19 cellular contexts compared by ENCODE assay signal in the genomic region with DNA sequence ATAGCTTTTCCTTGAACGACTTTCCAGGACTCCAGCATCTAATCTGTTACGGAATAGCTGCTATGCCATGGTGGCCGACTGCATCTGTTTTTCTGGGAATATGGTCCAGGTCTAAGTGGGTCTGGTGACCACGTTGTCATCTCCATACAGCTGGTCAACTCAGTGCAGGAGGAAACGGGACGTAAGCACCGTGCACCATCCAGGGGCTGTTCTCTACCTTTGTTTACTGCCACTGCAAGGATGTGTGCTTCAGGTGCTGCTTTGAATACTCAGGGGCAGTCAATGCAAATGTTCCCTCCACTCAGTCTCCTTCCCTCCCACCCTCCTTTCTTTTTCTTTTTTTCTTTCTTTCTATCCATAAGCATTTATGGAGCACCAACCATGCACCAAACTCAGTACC.
DNase-seq lines count a peak whose midpoint lies in the region; ATAC-seq and TF ChIP-seq lines count a peak whose summit lies in the region.
"Had no signal": no experiment of that assay in that cellular context is flagged by ENCODE, and none has a peak within 500 bp of the region (broad histone marks: within the 10 kb centered on the region; RNA-seq: fewer than 3 reads in every experiment).

No MANE protein-coding gene starts in this region.

- H3K9ac ChIP-seq in neuronal stem cell (ENCODE audit: low read depth, low read length, poor library complexity), result no peak overlapping the region
- H3K9ac ChIP-seq: BLaER1, GM23248 had no signal

- H3K4me1 Mint-ChIP-seq in T-helper 2 cell treated with Interferon-gamma antibody and Interleukin-4, amounts not matched to agents 5 μg/mL and 100 μg/mL, for 36 hours (ENCODE audit: low read depth), result peaks cover 65% of the 10 kb centered on the region
- H3K4me1 Mint-ChIP-seq: B cell had no signal

- no peaks in the 10 kb centered on the region for H3K79me1 ChIP-seq in neuronal stem cell (ENCODE audit: low read depth, low read length)

- H2AFZ ChIP-seq in neuronal stem cell (ENCODE audit: low read length), result no peak overlapping the region
- H2AFZ ChIP-seq: GM23248 had no signal

- H3K36me3 ChIP-seq in neuronal stem cell (replicated peaks in 1 of 2; ENCODE audit: control insufficient read depth in 2 of 2, insufficient read depth in 2 of 2, low read length in 2 of 2), result no peaks in the 10 kb centered on the region
- H3K36me3 ChIP-seq: BLaER1 had no signal

- no peaks in the 10 kb centered on the region for H3K27me3 ChIP-seq in neuronal stem cell (ENCODE audit: control insufficient read depth in 3 of 3, insufficient read depth in 3 of 3, low read depth in 1 of 3, low read length in 3 of 3)
- H3K27me3 ChIP-seq: BLaER1 had no signal

- H4K8ac ChIP-seq in neuronal stem cell (ENCODE audit: low read depth, low read length), result no peak overlapping the region

- no CpG with 5 or more reads among the region's 7 CpGs for WGBS in neuronal stem cell (ENCODE audit: extremely low coverage in 2 of 2, insufficient read length in 2 of 2, insufficient replicate concordance in 1 of 2), 2 donors

- H3K18ac ChIP-seq in neuronal stem cell (ENCODE audit: low read length), result peak overlapping the region; percentile 89

- H3K27me3 Mint-ChIP-seq in T-helper 2 cell treated with Interferon-gamma antibody and Interleukin-4, amounts not matched to agents 5 μg/mL and 100 μg/mL, for 36 hours (ENCODE audit: low read depth), result no peaks in the 10 kb centered on the region
- H3K27me3 Mint-ChIP-seq: B cell; CD4-positive, CD25-positive, alpha-beta regulatory T cell had no signal

- H2BK12ac ChIP-seq in neuronal stem cell (ENCODE audit: low read length), result no peak overlapping the region

- TF ChIP-seq CTCF in GM12865 (IDR thresholded peaks at IDR 0.05; ENCODE audit: insufficient read depth, low read depth, low read length, missing control alignments), result no peak

- no peak overlapping the region for H3K14ac ChIP-seq in neuronal stem cell (ENCODE audit: low read length)

- DNase-seq in T-helper 2 cell treated with Interferon-gamma antibody and Interleukin-4, amounts not matched to agents 5 μg/mL and 100 μg/mL, for 36 hours (ENCODE audit: low spot score), result no peak
- DNase-seq in T-helper 2 cell (no peak), GM12865 (ENCODE audit: low read depth) (peak; percentile 67), NCI-H526 (lab: John Stamatoyannopoulos, UW) (peak; percentile 94 to 96), neuronal stem cell (ENCODE audit: low spot score) (no peak), NCI-H748 treated with DMSO at 0.1 percent for 48 hours (lab: John Stamatoyannopoulos, UW) (no peak)
- DNase-seq: Caco-2; CD8-positive, alpha-beta T cell; DMS153; GM23248; H9 had no signal

- no peak overlapping the region for H3K4ac ChIP-seq in neuronal stem cell (ENCODE audit: low read length)

- no peak overlapping the region for H4K91ac ChIP-seq in neuronal stem cell (ENCODE audit: low read depth, low read length, poor library complexity)

- peaks cover 0 to 8% of the 10 kb centered on the region in 2 donors for H3K4me1 ChIP-seq in neuronal stem cell (ENCODE audit: control insufficient read depth in 2 of 2, insufficient read depth in 1 of 2, low read depth in 1 of 2, low read length in 2 of 2)
- H3K4me1 ChIP-seq: BLaER1, Caco-2 had no signal

- H3K23ac ChIP-seq in neuronal stem cell (ENCODE audit: low read depth, low read length, poor library complexity), result no peak overlapping the region

- H2BK5ac ChIP-seq in neuronal stem cell (ENCODE audit: low read length), result peak overlapping the region; percentile 57

- peaks cover 0 to 2% of the 10 kb centered on the region in 2 donors for H3K9me3 ChIP-seq in neuronal stem cell (replicated peaks in 1 of 2; ENCODE audit: control insufficient read depth in 2 of 2, insufficient read depth in 1 of 2, low read depth in 1 of 2, low read length in 2 of 2)
- H3K9me3 ChIP-seq: BLaER1, Caco-2 had no signal

- peaks cover 28% of the 10 kb centered on the region for H3K36me3 Mint-ChIP-seq in T-helper 2 cell treated with Interferon-gamma antibody and Interleukin-4, amounts not matched to agents 5 μg/mL and 100 μg/mL, for 36 hours (ENCODE audit: low read depth)
- H3K36me3 Mint-ChIP-seq: CD4-positive, CD25-positive, alpha-beta regulatory T cell; CD8-positive, alpha-beta T cell had no signal

- peak overlapping the region; percentile 19; the same call in 1 of the 2 replicates for H3K4me3 ChIP-seq in GM12865 (ENCODE audit: low read depth, low read length)
- no peak overlapping the region for H3K4me3 ChIP-seq in neuronal stem cell (ENCODE audit: low read length in 2 of 2)
- H3K4me3 ChIP-seq: BLaER1, GM12878, GM23248 had no signal

- H3K27ac ChIP-seq in neuronal stem cell (replicated peaks; ENCODE audit: low read length), result no peak overlapping the region
- H3K27ac ChIP-seq: 22Rv1, BLaER1, C4-2B, GM23248 had no signal

- no peak for ATAC-seq in HG03520 (IDR thresholded peaks at IDR 0.05; ENCODE audit: unreplicated experiment)
- ATAC-seq: CD8-positive, alpha-beta T cell; GM12878; HCT116 had no signal

- no peak overlapping the region for H2BK120ac ChIP-seq in neuronal stem cell (ENCODE audit: low read depth, low read length)

- H3K4me2 ChIP-seq in neuronal stem cell (ENCODE audit: insufficient read depth, low read length, poor library complexity, severe bottlenecking), result no peak overlapping the region
- H3K4me2 ChIP-seq: BLaER1 had no signal

- H3K4me3 Mint-ChIP-seq in T-helper 2 cell treated with Interferon-gamma antibody and Interleukin-4, amounts not matched to agents 5 μg/mL and 100 μg/mL, for 36 hours, result no peak overlapping the region
- H3K4me3 Mint-ChIP-seq: B cell; CD4-positive, CD25-positive, alpha-beta regulatory T cell; CD8-positive, alpha-beta T cell; H9 had no signal

- H3K9me3 Mint-ChIP-seq in T-helper 2 cell treated with Interferon-gamma antibody and Interleukin-4, amounts not matched to agents 5 μg/mL and 100 μg/mL, for 36 hours, result peaks cover 25% of the 10 kb centered on the region
- H3K9me3 Mint-ChIP-seq: CD4-positive, CD25-positive, alpha-beta regulatory T cell; CD8-positive, alpha-beta T cell; H9 had no signal

- peak overlapping the region; percentile 38 for H3K27ac Mint-ChIP-seq in T-helper 2 cell treated with Interferon-gamma antibody and Interleukin-4, amounts not matched to agents 5 μg/mL and 100 μg/mL, for 36 hours
- H3K27ac Mint-ChIP-seq: B cell; CD4-positive, CD25-positive, alpha-beta regulatory T cell; CD8-positive, alpha-beta T cell had no signal

- H2BK15ac ChIP-seq in neuronal stem cell (ENCODE audit: low read length), result peak overlapping the region; percentile 21

- peak overlapping the region; percentile 49 for H2AK5ac ChIP-seq in neuronal stem cell (ENCODE audit: low read depth, low read length)

Comparison
In these comparisons a context has a peak if more than half of its experiments do, and no peak if none do; other contexts are left out.
1. DNase-seq: peak in GM12865 (single experiment) and NCI-H526 (2 of 2); none in T-helper 2 cell treated with Interferon-gamma antibody and Interleukin-4, amounts not matched to agents 5 μg/mL and 100 μg/mL, for 36 hours (single experiment), T-helper 2 cell (0 of 5), neuronal stem cell (single experiment) and NCI-H748 treated with DMSO at 0.1 percent for 48 hours (single experiment).